Comparison of ENCODE assay signal across 9 cellular contexts in genomic region chr2:170843656-170844055, GRCh38. TPM values are rescaled to one million over a fixed set of nuclear protein-coding genes. Genes with fewer than 3 reads are reported as not detected.
DNase-seq lines count a peak whose midpoint lies in the region; ATAC-seq, FAIRE-seq and TF ChIP-seq lines count a peak whose summit lies in the region.
"Had no signal": no experiment of that assay in that cellular context is flagged by ENCODE, and none has a peak within 500 bp of the region (broad histone marks: within the 10 kb centered on the region; RNA-seq: fewer than 3 reads in every experiment).

No MANE protein-coding gene starts in this region.

- TF ChIP-seq RAD21 in HepG2 (CRISPR knock-in tag; IDR thresholded peaks at IDR 0.05), result no peak

- H3K4me3 ChIP-seq in PC-3 (ENCODE audit: low read length), result no peak overlapping the region
- H3K4me3 ChIP-seq in choroid plexus epithelial cell (ENCODE audit: low read depth, low read length), result no peak overlapping the region
- H3K4me3 ChIP-seq in smooth muscle cell, result no peak overlapping the region
- no peak overlapping the region for H3K4me3 ChIP-seq in HepG2 (replicated peaks in 1 of 3; ENCODE audit: insufficient read depth in 1 of 3, low read depth in 2 of 3, low read length in 3 of 3)
- H3K4me3 ChIP-seq in mucosa of descending colon, result no peak overlapping the region

- CTCF ChIA-PET in PC-3 (lab: Charles Lee), result interaction anchor here (0.6 kb wide), 2 partner anchors 30 to 42 kb away, joined by 3 read pairs; no protein-coding TSS in a partner anchor
- CTCF ChIA-PET in HepG2 (lab: Yijun Ruan, JAX; ENCODE audit: low intra/inter-chr PET ratio, low total read pairs), result no interaction called here

- H3K36me3 ChIP-seq in PC-3 (ENCODE audit: low read depth, low read length), result no peaks in the 10 kb centered on the region; the same call in 1 of the 2 replicates
- H3K36me3 ChIP-seq in smooth muscle cell (ENCODE audit: low read depth), result no peaks in the 10 kb centered on the region
- H3K36me3 ChIP-seq in HepG2 (replicated peaks in 1 of 2; ENCODE audit: control insufficient read depth in 1 of 2, insufficient read depth in 2 of 2, low read length in 2 of 2), result no peaks in the 10 kb centered on the region
- H3K36me3 ChIP-seq in mucosa of descending colon (ENCODE audit: low read depth), result no peaks in the 10 kb centered on the region
- H3K36me3 ChIP-seq: BE2C had no signal

- H3K27ac ChIP-seq in PC-3 (ENCODE audit: low read length) (0 out of 2 replicates have a peak overlapping the region, but pooled peaks have one; percentile 6), smooth muscle cell (ENCODE audit: low read depth) (peak overlapping the region; percentile 80), HepG2 (ENCODE audit: extremely low read length, insufficient read depth, low read length) (no peak overlapping the region)

- no peak overlapping the region for H2AFZ ChIP-seq in PC-3 (ENCODE audit: low read length)
- no peak overlapping the region for H2AFZ ChIP-seq in smooth muscle cell (ENCODE audit: low read depth)
- H2AFZ ChIP-seq in HepG2 (ENCODE audit: low read length), result no peak overlapping the region

- no peaks in the 10 kb centered on the region for H3K27me3 ChIP-seq in PC-3 (ENCODE audit: low read length)
- no peaks in the 10 kb centered on the region for H3K27me3 ChIP-seq in smooth muscle cell (ENCODE audit: low read depth)
- no peaks in the 10 kb centered on the region for H3K27me3 ChIP-seq in HepG2 (ENCODE audit: control insufficient read depth in 1 of 2, insufficient read depth in 2 of 2, low read length in 2 of 2)
- H3K27me3 ChIP-seq: BE2C had no signal

- H3F3A ChIP-seq in PC-3 (ENCODE audit: low read length, unreplicated experiment) (no peaks in the 10 kb centered on the region), smooth muscle cell (ENCODE audit: low read depth) (peaks cover 9% of the 10 kb centered on the region)

- WGBS in smooth muscle cell (ENCODE audit: low lambda C conversion rate), result 2% methylated on average over 2 of the region's 2 CpGs
- 87% methylated on average over 2 of the region's 2 CpGs for WGBS in HepG2 (ENCODE audit: low lambda C conversion rate)

- no peak for TF ChIP-seq POLR2A in HepG2 (IDR thresholded peaks at IDR 0.05; ENCODE audit: insufficient read depth in 1 of 2, low read depth in 2 of 2, low read length in 2 of 2)

- FAIRE-seq in HepG2 (lab: Jason Lieb, UNC), result no peak

- H3K27me3 Mint-ChIP-seq in activated CD4-positive, alpha-beta T cell treated with anti-CD3 and anti-CD28 coated beads, Interleukin-2, amount 10 ng/mL, durations not matched to agents 24 days and 14 days, result no peaks in the 10 kb centered on the region

- H3K9ac ChIP-seq in PC-3 (ENCODE audit: low read length) (no peak overlapping the region), smooth muscle cell (ENCODE audit: low read depth) (no peak overlapping the region), HepG2 (ENCODE audit: insufficient read depth, low read depth, low read length) (no peak overlapping the region)

- peaks cover 7% of the 10 kb centered on the region for H3K36me3 Mint-ChIP-seq in activated CD4-positive, alpha-beta T cell treated with anti-CD3 and anti-CD28 coated beads, Interleukin-2, amount 10 ng/mL, durations not matched to agents 24 days and 14 days (ENCODE audit: low read depth)

- H3K4me3 Mint-ChIP-seq in activated CD4-positive, alpha-beta T cell treated with anti-CD3 and anti-CD28 coated beads, Interleukin-2, amount 10 ng/mL, durations not matched to agents 24 days and 14 days, result peak overlapping the region; percentile 22

- POLR2A ChIA-PET in PC-3 (lab: Charles Lee; ENCODE audit: unreplicated experiment), result interaction anchor here (0.6 kb wide), 2 partner anchors 466 to 1246 kb away, joined by 3 to 19 read pairs; no protein-coding TSS in a partner anchor
- POLR2A ChIA-PET in HepG2 (lab: Yijun Ruan, JAX), result no interaction called here

- H3K79me2 ChIP-seq in PC-3 (ENCODE audit: low read length), result no peaks in the 10 kb centered on the region
- no peaks in the 10 kb centered on the region for H3K79me2 ChIP-seq in smooth muscle cell (ENCODE audit: low read depth)
- H3K79me2 ChIP-seq in HepG2 (ENCODE audit: insufficient read depth, low read length), result no peaks in the 10 kb centered on the region

- H3K4me1 ChIP-seq in PC-3 (ENCODE audit: insufficient read depth, low read length), result peaks cover 24% of the 10 kb centered on the region
- peaks cover 11% of the 10 kb centered on the region for H3K4me1 ChIP-seq in smooth muscle cell (ENCODE audit: low read depth)
- no peaks in the 10 kb centered on the region for H3K4me1 ChIP-seq in HepG2 (ENCODE audit: insufficient read depth, low read length)
- no peaks in the 10 kb centered on the region for H3K4me1 ChIP-seq in mucosa of descending colon (ENCODE audit: low read depth)
- H3K4me1 ChIP-seq: BE2C had no signal

- peaks cover 22% of the 10 kb centered on the region for H3K4me1 Mint-ChIP-seq in activated CD4-positive, alpha-beta T cell treated with anti-CD3 and anti-CD28 coated beads, Interleukin-2, amount 10 ng/mL, durations not matched to agents 24 days and 14 days

- no peaks in the 10 kb centered on the region for H3K9me2 ChIP-seq in PC-3 (replicated peaks; ENCODE audit: low read length)

- no TSS peak for BruUV-seq in PC-3 (replicated peaks; lab: Mats Ljungman, UMichigan)
- BruUV-seq in HepG2 (replicated peaks; lab: Mats Ljungman, UMichigan), result no TSS peak

- TF ChIP-seq EP300 in HepG2 (IDR thresholded peaks at IDR 0.05; ENCODE audit: low read depth in 2 of 2, low read length in 2 of 2) (no peak), HepG2 (CRISPR knock-in tag; IDR thresholded peaks at IDR 0.05; ENCODE audit: borderline replicate concordance) (no peak)

- intact Hi-C loops in activated CD4-positive, alpha-beta T cell treated with anti-CD3 and anti-CD28 coated beads, Interleukin-2, amount 10 ng/mL, durations not matched to agents 24 days and 14 days (cut with micrococcal nuclease), result no loop called here
- intact Hi-C loops in PC-3 (cut with micrococcal nuclease) (loop anchor here (2.0 kb wide), 2 partner anchors 27 to 29 kb away; partner anchors contain the start of gene GAD1), HepG2 (cut with micrococcal nuclease; ENCODE audit: unreplicated experiment) (no loop called here), mucosa of descending colon (cut with DNase I, micrococcal nuclease) (no loop called here)

- H3K27ac Mint-ChIP-seq in activated CD4-positive, alpha-beta T cell treated with anti-CD3 and anti-CD28 coated beads, Interleukin-2, amount 10 ng/mL, durations not matched to agents 24 days and 14 days, result no peak overlapping the region

- peak; percentile 69 for DNase-seq in activated CD4-positive, alpha-beta T cell treated with anti-CD3 and anti-CD28 coated beads, Interleukin-2, amount 10 ng/mL, durations not matched to agents 24 days and 14 days
- no peak for DNase-seq in activated CD4-positive, alpha-beta T cell treated with anti-CD3 and anti-CD28 coated beads for 4 hours
- DNase-seq in PC-3 (peak; percentile 94), choroid plexus epithelial cell (ENCODE audit: low read depth) (peak; percentile 28), smooth muscle cell (lab: John Stamatoyannopoulos, UW; ENCODE audit: unreplicated experiment) (no peak), HepG2 (ENCODE audit: low spot score) (no peak), mucosa of descending colon (no peak), NCI-H2196 treated with DMSO at 0.1 percent for 48 hours (lab: John Stamatoyannopoulos, UW; ENCODE audit: unreplicated experiment) (no peak)
- DNase-seq: BE2C had no signal

- H3K9me3 ChIP-seq in PC-3 (ENCODE audit: low read length) (no peaks in the 10 kb centered on the region), smooth muscle cell (replicated peaks; ENCODE audit: low read depth) (no peaks in the 10 kb centered on the region), HepG2 (ENCODE audit: low read length) (no peaks in the 10 kb centered on the region), mucosa of descending colon (no peaks in the 10 kb centered on the region)
- H3K9me3 ChIP-seq: BE2C had no signal

- TF ChIP-seq CTCF in PC-3 (conservative IDR thresholded peaks at IDR 0.05; ENCODE audit: low read depth, low read length) (no peak), choroid plexus epithelial cell (conservative IDR thresholded peaks at IDR 0.05; ENCODE audit: low read depth, low read length) (no peak), smooth muscle cell (IDR thresholded peaks at IDR 0.05; ENCODE audit: borderline replicate concordance, insufficient read depth, poor library complexity, severe bottlenecking) (no peak), HepG2 (CRISPR knock-in tag; IDR thresholded peaks at IDR 0.05) (no peak), mucosa of descending colon (IDR thresholded peaks at IDR 0.05) (no peak)

- H4K20me1 ChIP-seq in PC-3 (ENCODE audit: low read length) (no peaks in the 10 kb centered on the region), smooth muscle cell (ENCODE audit: low read depth) (no peaks in the 10 kb centered on the region), HepG2 (ENCODE audit: insufficient read depth, low read length) (no peaks in the 10 kb centered on the region)

- in situ Hi-C loops in HepG2 (cut with HindIII; ENCODE audit: extremely low pct_ligation_motif_present, low pct_unique_long_range_greater_than_20kb), result no loop called here

- H3K4me2 ChIP-seq in PC-3 (ENCODE audit: low read length) (peak overlapping the region; percentile 12), smooth muscle cell (peak overlapping the region; percentile 78), HepG2 (ENCODE audit: low read depth, low read length) (no peak overlapping the region)

- peak; percentile 100 for ATAC-seq in PC-3
- no peak for ATAC-seq in HepG2
- no peak for ATAC-seq in mucosa of descending colon

- H3K9me3 Mint-ChIP-seq in activated CD4-positive, alpha-beta T cell treated with anti-CD3 and anti-CD28 coated beads, Interleukin-2, amount 10 ng/mL, durations not matched to agents 24 days and 14 days, result peaks cover 8% of the 10 kb centered on the region

RNA-seq across cellular contexts. Expression of gene GAD1, which starts 27.0 kb away (rescaled TPM):
- total RNA-seq in activated CD4-positive, alpha-beta T cell treated with anti-CD3 and anti-CD28 coated beads, Interleukin-2, amount 10 ng/mL, durations not matched to agents 24 days and 14 days, result 10.8 and 13.3 TPM in 2 replicates
- total RNA-seq in PC-3 (2014; rRNA removed) (10.6 and 16.5 TPM in 2 replicates), smooth muscle cell (0.27 and 1.0 TPM in 2 replicates), HepG2 (2016; rRNA removed; fragmentation: Illumina TruSeq; extraction: Trizol) (0.09 TPM in 1 of 2 replicates, not detected in the other), mucosa of descending colon (under 1 TPM in 1 of 3 donors, not detected in 2; 0.58 TPM)
- polyA plus RNA-seq in smooth muscle cell (0.11 TPM in 1 of 2 replicates, not detected in the other), HepG2 (2011; rRNA removed) (0.13 TPM in 1 of 2 replicates, not detected in the other)
- total RNA-seq in HepG2 (2016; cell fraction: cytosol; rRNA removed; fragmentation: Illumina TruSeq; extraction: Trizol; ENCODE audit: low read depth), result not detected in 2 replicates
- not detected in 2 replicates for total RNA-seq in HepG2 (2016; cell fraction: insoluble cytoplasmic fraction; rRNA removed; fragmentation: Illumina TruSeq; extraction: Trizol)
- total RNA-seq in HepG2 (2016; cell fraction: membrane; rRNA removed; fragmentation: Illumina TruSeq; extraction: Trizol), result not detected in 2 replicates
- not detected in 2 replicates for total RNA-seq in HepG2 (2016; cell fraction: nucleus; rRNA removed; fragmentation: Illumina TruSeq; extraction: Trizol)
- polyA plus RNA-seq in HepG2 (2011; cell fraction: cytosol; rRNA removed), result 0.23 TPM in 1 of 2 replicates, not detected in the other
- polyA plus RNA-seq in HepG2 (2011; cell fraction: nucleus; rRNA removed), result 0.24 and 0.31 TPM in 2 replicates
- 0.17 and 1.2 TPM in 2 replicates for polyA plus RNA-seq in HepG2 (2012)
- polyA plus RNA-seq in HepG2 (2016; cell fraction: cytosol; fragmentation: Illumina TruSeq; extraction: Trizol; ENCODE audit: low read depth), result not detected in 2 replicates
- not detected in 2 replicates for polyA plus RNA-seq in HepG2 (2016; cell fraction: insoluble cytoplasmic fraction; fragmentation: Illumina TruSeq; extraction: Trizol; ENCODE audit: low read depth)
- not detected in 2 replicates for polyA plus RNA-seq in HepG2 (2016; cell fraction: membrane; fragmentation: Illumina TruSeq; extraction: Trizol; ENCODE audit: low read depth)
- polyA plus RNA-seq in HepG2 (2016; cell fraction: nucleus; fragmentation: Illumina TruSeq; extraction: Trizol; ENCODE audit: insufficient read depth, low read depth), result 0.17 TPM in 1 of 2 replicates, not detected in the other
- polyA minus RNA-seq in HepG2 (2011; rRNA and poly(A)+ RNA removed; ENCODE audit: low replicate concordance), result 3.5 TPM in 1 of 2 replicates, not detected in the other
- not detected in 2 replicates for polyA minus RNA-seq in HepG2 (2011; cell fraction: cytosol; rRNA and poly(A)+ RNA removed)
- polyA minus RNA-seq in HepG2 (2011; cell fraction: nucleus; rRNA and poly(A)+ RNA removed), result not detected in 2 replicates

Comparison
In these comparisons a context has a peak if more than half of its experiments do, and no peak if none do; other contexts are left out.
1. DNase-seq: peak in activated CD4-positive, alpha-beta T cell treated with anti-CD3 and anti-CD28 coated beads, Interleukin-2, amount 10 ng/mL, durations not matched to agents 24 days and 14 days (single experiment), PC-3 (single experiment) and choroid plexus epithelial cell (single experiment); none in activated CD4-positive, alpha-beta T cell treated with anti-CD3 and anti-CD28 coated beads for 4 hours (0 of 2), smooth muscle cell (single experiment), HepG2 (single experiment), mucosa of descending colon (0 of 3) and NCI-H2196 treated with DMSO at 0.1 percent for 48 hours (single experiment).